Comparison of ENCODE assay signal across 15 cellular contexts in the genomic region with DNA sequence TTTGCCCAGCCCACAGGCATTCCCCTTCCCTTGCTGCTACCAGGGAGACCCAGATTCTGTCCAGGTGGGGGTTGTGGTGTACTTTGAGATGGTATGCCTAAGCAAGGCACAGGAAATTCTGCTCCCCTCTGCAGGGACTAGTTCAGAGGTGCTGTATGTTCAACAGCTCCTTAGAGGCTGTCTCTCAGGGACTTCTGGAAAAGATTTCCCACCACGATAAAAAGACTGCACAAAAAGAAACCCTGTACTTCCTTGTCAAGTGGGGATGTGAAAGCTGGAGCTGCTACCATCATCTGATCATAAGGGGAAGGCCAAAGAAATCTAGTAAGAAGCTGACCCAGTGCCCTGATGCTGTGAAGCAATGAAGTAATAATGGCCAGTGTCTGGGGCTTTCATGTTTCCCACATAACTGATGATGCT. TPM values are rescaled to one million over a fixed set of nuclear protein-coding genes. Genes with fewer than 3 reads are reported as not detected.
DNase-seq lines count a peak whose midpoint lies in the region; ATAC-seq and TF ChIP-seq lines count a peak whose summit lies in the region.
"Had no signal": no experiment of that assay in that cellular context is flagged by ENCODE, and none has a peak within 500 bp of the region (broad histone marks: within the 10 kb centered on the region; RNA-seq: fewer than 3 reads in every experiment).

No MANE protein-coding gene starts in this region.

- CTCF ChIA-PET in activated CD8-positive, alpha-beta memory T cell treated with anti-CD3 and anti-CD28 coated beads, Interleukin-2, amount 10 ng/mL, durations not matched to agents 7 days and 5 days (lab: Charles Lee), result interaction anchor here (0.6 to 1.6 kb wide), 4 partner anchors 10 to 111 kb away, joined by 3 to 4 read pairs (median 3); partner anchors contain the start of gene NUDT3

- intact Hi-C loops in Right ventricle myocardium inferior (cut with DNase I), result loop anchor here (2.0 kb wide), 1 partner anchor 92 kb away; the partner anchor contains the start of gene NUDT3
- intact Hi-C loops in cardiac septum (cut with DNase I), result loop anchor here (5.0 kb wide), 1 partner anchor 92 kb away; the partner anchor contains the start of gene NUDT3
- intact Hi-C loops in adrenal gland (cut with DNase I), result no loop called here

- WGBS in adrenal gland, 4 donors, result 67 to 76% (median 71%) methylated on average over 1 of the region's 1 CpG
- 19 to 51% methylated on average over 1 of the region's 1 CpG for WGBS in lung, 2 donors

- peaks cover 2% of the 10 kb centered on the region for H3K36me3 Mint-ChIP-seq in activated CD8-positive, alpha-beta memory T cell treated with anti-CD3 and anti-CD28 coated beads, Interleukin-2, amount 10 ng/mL, durations not matched to agents 7 days and 5 days
- peaks cover 5% of the 10 kb centered on the region for H3K36me3 Mint-ChIP-seq in stimulated activated effector memory CD8-positive, alpha-beta T cell treated with anti-CD3 and anti-CD28 coated beads, Interleukin-12 subunit alpha, Interleukin-12 subunit beta, amount 100 ng/mL, for 72 hours

- H3K27ac Mint-ChIP-seq in activated CD8-positive, alpha-beta memory T cell treated with anti-CD3 and anti-CD28 coated beads, Interleukin-2, amount 10 ng/mL, durations not matched to agents 7 days and 5 days, result no peak overlapping the region
- H3K27ac Mint-ChIP-seq in stimulated activated effector memory CD8-positive, alpha-beta T cell treated with anti-CD3 and anti-CD28 coated beads, Interleukin-12 subunit alpha, Interleukin-12 subunit beta, amount 100 ng/mL, for 72 hours, result no peak overlapping the region
- H3K27ac Mint-ChIP-seq: stimulated activated naive CD8-positive, alpha-beta T cell treated with anti-CD3 and anti-CD28 coated beads, Interleukin-15, Interleukin-2, amounts not matched to agents 100 ng/mL and 50 ng/mL, for 24 hours had no signal

- no peaks in the 10 kb centered on the region for H3K27me3 ChIP-seq in adrenal gland
- no peaks in the 10 kb centered on the region for H3K27me3 ChIP-seq in lung (ENCODE audit: control insufficient read depth, insufficient read depth)
- H3K27me3 ChIP-seq in thoracic aorta (replicated peaks; ENCODE audit: insufficient read depth), result no peaks in the 10 kb centered on the region
- H3K27me3 ChIP-seq in H7 (ENCODE audit: control insufficient read depth, insufficient read depth, low read length), result no peaks in the 10 kb centered on the region

- no peaks in the 10 kb centered on the region for H3K9me3 Mint-ChIP-seq in activated CD8-positive, alpha-beta memory T cell treated with anti-CD3 and anti-CD28 coated beads, Interleukin-2, amount 10 ng/mL, durations not matched to agents 7 days and 5 days (ENCODE audit: low read depth)
- no peaks in the 10 kb centered on the region for H3K9me3 Mint-ChIP-seq in stimulated activated effector memory CD8-positive, alpha-beta T cell treated with anti-CD3 and anti-CD28 coated beads, Interleukin-12 subunit alpha, Interleukin-12 subunit beta, amount 100 ng/mL, for 72 hours
- H3K9me3 Mint-ChIP-seq: immature natural killer cell; stimulated activated naive CD8-positive, alpha-beta T cell treated with anti-CD3 and anti-CD28 coated beads, Interleukin-15, Interleukin-2, amounts not matched to agents 100 ng/mL and 50 ng/mL, for 24 hours had no signal

- H3K4me1 ChIP-seq in adrenal gland (replicated peaks in 1 of 2) (peaks cover 28 to 68% of the 10 kb centered on the region in 2 donors), lung (ENCODE audit: control insufficient read depth in 2 of 2, insufficient read depth in 2 of 2, low read length in 2 of 2) (peaks cover 5 to 27% of the 10 kb centered on the region in 2 donors), thoracic aorta (ENCODE audit: control insufficient read depth in 1 of 2, low read depth in 2 of 2) (peaks cover 42 to 74% of the 10 kb centered on the region in 2 donors)

- H3K27me3 Mint-ChIP-seq in activated CD8-positive, alpha-beta memory T cell treated with anti-CD3 and anti-CD28 coated beads, Interleukin-2, amount 10 ng/mL, durations not matched to agents 7 days and 5 days, result no peaks in the 10 kb centered on the region
- H3K27me3 Mint-ChIP-seq: stimulated activated naive CD8-positive, alpha-beta T cell treated with anti-CD3 and anti-CD28 coated beads, Interleukin-15, Interleukin-2, amounts not matched to agents 100 ng/mL and 50 ng/mL, for 24 hours had no signal

- ATAC-seq in Right ventricle myocardium inferior (peak; percentile 24), lung (ENCODE audit: insufficient read depth, low FRiP score) (no peak), thoracic aorta (ENCODE audit: insufficient number of reproducible peaks, low FRiP score, low read depth) (no peak)
- no peak for ATAC-seq in activated CD8-positive, alpha-beta memory T cell treated with anti-CD3 and anti-CD28 coated beads, Interleukin-2, amount 10 ng/mL, durations not matched to agents 7 days and 5 days
- ATAC-seq in stimulated activated effector memory CD8-positive, alpha-beta T cell treated with anti-CD3 and anti-CD28 coated beads, Interleukin-12 subunit alpha, Interleukin-12 subunit beta, amount 100 ng/mL, for 72 hours, result no peak

- H3K9me3 ChIP-seq in adrenal gland (replicated peaks in 1 of 3) (no peaks in the 10 kb centered on the region), lung (ENCODE audit: control insufficient read depth in 2 of 2, insufficient read depth in 1 of 2, low read length in 1 of 2) (no peaks in the 10 kb centered on the region), thoracic aorta (no peaks in the 10 kb centered on the region)

- peaks cover 21% of the 10 kb centered on the region for H3K4me1 Mint-ChIP-seq in activated CD8-positive, alpha-beta memory T cell treated with anti-CD3 and anti-CD28 coated beads, Interleukin-2, amount 10 ng/mL, durations not matched to agents 7 days and 5 days
- peaks cover 6% of the 10 kb centered on the region for H3K4me1 Mint-ChIP-seq in stimulated activated effector memory CD8-positive, alpha-beta T cell treated with anti-CD3 and anti-CD28 coated beads, Interleukin-12 subunit alpha, Interleukin-12 subunit beta, amount 100 ng/mL, for 72 hours

- no peak for TF ChIP-seq POLR2A in adrenal gland (IDR thresholded peaks at IDR 0.05)

- DNase-seq in Right ventricle myocardium inferior (ENCODE audit: missing footprints) (no peak), cardiac septum (ENCODE audit: low spot score) (no peak), adrenal gland (no peak), lung (ENCODE audit: low spot score) (no peak), thoracic aorta (ENCODE audit: low spot score) (no peak), H7 (no peak)
- no peak for DNase-seq in activated CD8-positive, alpha-beta memory T cell treated with anti-CD3 and anti-CD28 coated beads, Interleukin-2, amount 10 ng/mL, durations not matched to agents 7 days and 5 days
- no peak for DNase-seq in stimulated activated effector memory CD8-positive, alpha-beta T cell treated with anti-CD3 and anti-CD28 coated beads, Interleukin-12 subunit alpha, Interleukin-12 subunit beta, amount 100 ng/mL, for 72 hours (ENCODE audit: low spot score in 2 of 2)
- DNase-seq: COR-L47, immature natural killer cell, NCI-H1417, NCI-H2171 treated with DMSO at 0.1 percent for 48 hours, NCI-H774 had no signal

- no peak overlapping the region for H3K4me3 ChIP-seq in adrenal gland
- no peak overlapping the region for H3K4me3 ChIP-seq in lung
- H3K4me3 ChIP-seq in thoracic aorta, result no peak overlapping the region
- H3K4me3 ChIP-seq in H7 (ENCODE audit: insufficient read depth, low read depth, low read length), result no peak overlapping the region
- H3K4me3 ChIP-seq: smooth muscle cell had no signal

- no peak overlapping the region for H3K4me3 Mint-ChIP-seq in activated CD8-positive, alpha-beta memory T cell treated with anti-CD3 and anti-CD28 coated beads, Interleukin-2, amount 10 ng/mL, durations not matched to agents 7 days and 5 days
- H3K4me3 Mint-ChIP-seq in stimulated activated effector memory CD8-positive, alpha-beta T cell treated with anti-CD3 and anti-CD28 coated beads, Interleukin-12 subunit alpha, Interleukin-12 subunit beta, amount 100 ng/mL, for 72 hours, result no peak overlapping the region
- H3K4me3 Mint-ChIP-seq: immature natural killer cell; stimulated activated naive CD8-positive, alpha-beta T cell treated with anti-CD3 and anti-CD28 coated beads, Interleukin-15, Interleukin-2, amounts not matched to agents 100 ng/mL and 50 ng/mL, for 24 hours had no signal

- H3K36me3 ChIP-seq in adrenal gland (replicated peaks in 1 of 2) (no peaks in the 10 kb centered on the region), lung (ENCODE audit: control insufficient read depth in 2 of 2, insufficient read depth in 2 of 2, low read length in 2 of 2) (peaks cover 0 to 1% of the 10 kb centered on the region in 2 donors), thoracic aorta (no peaks in the 10 kb centered on the region), H7 (replicated peaks; ENCODE audit: control insufficient read depth, insufficient read depth, low read length) (no peaks in the 10 kb centered on the region)

- TF ChIP-seq CTCF in adrenal gland (IDR thresholded peaks at IDR 0.05), result no peak
- no peak for TF ChIP-seq CTCF in lung (IDR thresholded peaks at IDR 0.05; ENCODE audit: control extremely low read depth, extremely low read depth)
- no peak for TF ChIP-seq CTCF in thoracic aorta (IDR thresholded peaks at IDR 0.05)

- H3K27ac ChIP-seq in adrenal gland (peak overlapping the region in 4 of 5 donors; percentile 6 to 57 (median 22)), lung (ENCODE audit: low read depth in 1 of 2, low read length in 1 of 2) (peak overlapping the region; percentile 17 to 53), thoracic aorta (peak overlapping the region; percentile 9 to 56)

RNA-seq across cellular contexts. Expression of gene SMIM29, which starts 51.5 kb away (rescaled TPM):
- total RNA-seq in Right ventricle myocardium inferior (20.7 TPM), cardiac septum (27.1 TPM), adrenal gland (10 to 100 TPM; 21.5 to 53.7 (median 33.2) TPM), lung (10 to 100 TPM in 1 of 2 donors, 1 to 10 TPM in 1; 8.5 to 44.6 TPM), thoracic aorta (10 to 100 TPM in 1 of 2 donors, 1 to 10 TPM in 1; 7.1 to 41.3 TPM)
- polyA plus RNA-seq in adrenal gland (100 to 1,000 TPM in 2 of 3 donors, 1 to 10 TPM in 1; 9.7 to 122 (median 109) TPM), lung (100 to 1,000 TPM in 1 of 2 donors, 10 to 100 TPM in 1; 71.9 to 122 TPM)
- 12.4 and 24.5 TPM in 2 replicates for total RNA-seq in H7 (2014; rRNA removed; shearing (Covaris generic))
- 10 to 100 TPM; 34.0 to 41.4 TPM for total RNA-seq in activated CD8-positive, alpha-beta memory T cell treated with anti-CD3 and anti-CD28 coated beads, Interleukin-2, amount 10 ng/mL, durations not matched to agents 7 days and 5 days

Comparison
In these comparisons a context has a peak if more than half of its experiments do, and no peak if none do; other contexts are left out.
1. intact Hi-C loops: an anchor here in Right ventricle myocardium inferior (2.0 kb wide) and cardiac septum (5.0 kb wide); none called in adrenal gland.